Comparison of ENCODE assay signal across 12 cellular contexts in genomic region chr17:7441202-7441705, GRCh38. TPM values are rescaled to one million over a fixed set of nuclear protein-coding genes. Genes with fewer than 3 reads are reported as not detected.
DNase-seq lines count a peak whose midpoint lies in the region; ATAC-seq, FAIRE-seq and TF ChIP-seq lines count a peak whose summit lies in the region.
"Had no signal": no experiment of that assay in that cellular context is flagged by ENCODE, and none has a peak within 500 bp of the region (broad histone marks: within the 10 kb centered on the region; RNA-seq: fewer than 3 reads in every experiment).

No MANE protein-coding gene starts in this region.

- H3K9me3 ChIP-seq in HUES64 (ENCODE audit: insufficient read depth, low read depth, low read length) = no peaks in the 10 kb centered on the region
- no peaks in the 10 kb centered on the region for H3K9me3 ChIP-seq in astrocyte (ENCODE audit: insufficient read depth, low read depth, low read length)
- H3K9me3 ChIP-seq in parathyroid adenoma (ENCODE audit: control insufficient read depth, low read length) = no peaks in the 10 kb centered on the region
- H3K9me3 ChIP-seq: tibial nerve had no signal

- H3K27ac ChIP-seq in HUES64 (ENCODE audit: low read depth, low read length) = peak overlapping the region; percentile 96
- H3K27ac ChIP-seq in astrocyte (ENCODE audit: low read depth, low read length) = no peak overlapping the region
- H3K27ac ChIP-seq in parathyroid adenoma = peak overlapping the region; percentile 13
- H3K27ac ChIP-seq: HL-60 had no signal

- peak overlapping the region; percentile 82 for H3K4me2 ChIP-seq in astrocyte (ENCODE audit: low read length)
- H3K4me2 ChIP-seq in parathyroid adenoma (ENCODE audit: low read length) = peak overlapping the region; percentile 99

- peak overlapping the region; percentile 95 for H3K4me3 ChIP-seq in HUES64 (ENCODE audit: low read length)
- H3K4me3 ChIP-seq in astrocyte (ENCODE audit: insufficient read depth, low read depth, low read length) = no peak overlapping the region
- peak overlapping the region; percentile 76 for H3K4me3 ChIP-seq in parathyroid adenoma (ENCODE audit: low read depth, low read length)

- no peak for DNase-seq in astrocyte (ENCODE audit: low read depth)
- no peak for DNase-seq in NCI-H1436 (lab: John Stamatoyannopoulos, UW)
- no peak for DNase-seq in NCI-H510A (lab: John Stamatoyannopoulos, UW)

- H4K20me1 ChIP-seq in astrocyte (ENCODE audit: insufficient read depth, low read length) = peaks cover 13% of the 10 kb centered on the region

- H3K4me3 Mint-ChIP-seq in astrocyte (ENCODE audit: unreplicated experiment) = peak overlapping the region; percentile 89

- H2AFZ ChIP-seq in astrocyte (ENCODE audit: low read depth, low read length) = no peak overlapping the region
- H2AFZ ChIP-seq in parathyroid adenoma = peak overlapping the region; percentile 88

- FAIRE-seq in astrocyte (lab: Jason Lieb, UNC) = no peak

- no peaks in the 10 kb centered on the region for H3K36me3 ChIP-seq in HUES64 (ENCODE audit: insufficient read depth, low read length)
- H3K36me3 ChIP-seq in astrocyte (ENCODE audit: insufficient read depth, low read length) = no peaks in the 10 kb centered on the region
- H3K36me3 ChIP-seq in parathyroid adenoma (ENCODE audit: control insufficient read depth, insufficient read depth, low read length) = no peaks in the 10 kb centered on the region
- H3K36me3 ChIP-seq: tibial nerve had no signal

- H3K9ac ChIP-seq in HUES64 (ENCODE audit: low read depth, low read length) (peak overlapping the region; percentile 87), astrocyte (ENCODE audit: low read length) (no peak overlapping the region), parathyroid adenoma (no peak overlapping the region)

- H3K4me1 ChIP-seq in HUES64 (ENCODE audit: insufficient read depth, low read length) (peaks cover 23% of the 10 kb centered on the region), astrocyte (ENCODE audit: insufficient read depth, low read length) (peaks cover 34% of the 10 kb centered on the region), parathyroid adenoma (peaks cover 12% of the 10 kb centered on the region)

- peaks cover 21% of the 10 kb centered on the region for H3K4me1 Mint-ChIP-seq in astrocyte (ENCODE audit: low read depth, unreplicated experiment)

- 46% methylated on average over 7 of the region's 8 CpGs for WGBS in HUES64

- H3K9me3 Mint-ChIP-seq in astrocyte (ENCODE audit: unreplicated experiment) = no peaks in the 10 kb centered on the region
- H3K9me3 Mint-ChIP-seq: activated CD4-positive, alpha-beta memory T cell treated with anti-CD3 and anti-CD28 coated beads for 36 hours had no signal

- no peak for TF ChIP-seq CTCF in astrocyte (IDR thresholded peaks at IDR 0.05; ENCODE audit: insufficient read depth, low read depth, low read length)
- no peak for TF ChIP-seq CTCF in parathyroid adenoma (IDR thresholded peaks at IDR 0.05)

- H3K27ac Mint-ChIP-seq in astrocyte (ENCODE audit: unreplicated experiment) = peak overlapping the region; percentile 78
- H3K27ac Mint-ChIP-seq: activated CD4-positive, alpha-beta memory T cell treated with anti-CD3 and anti-CD28 coated beads for 36 hours had no signal

- H3K27me3 ChIP-seq in HUES64 (ENCODE audit: insufficient read depth, low read length) (peaks cover 36% of the 10 kb centered on the region), astrocyte (ENCODE audit: insufficient read depth, low read length) (peaks cover 36% of the 10 kb centered on the region), parathyroid adenoma (ENCODE audit: control insufficient read depth, insufficient read depth, low read length) (no peaks in the 10 kb centered on the region)

- ATAC-seq in HG02884 (IDR thresholded peaks at IDR 0.05; ENCODE audit: unreplicated experiment) = no peak
- ATAC-seq: sciatic nerve had no signal

- H3K36me3 Mint-ChIP-seq in astrocyte (ENCODE audit: low read depth, unreplicated experiment) = peaks cover 17% of the 10 kb centered on the region

- H3K79me2 ChIP-seq in astrocyte (ENCODE audit: insufficient read depth, low read length) = no peaks in the 10 kb centered on the region
- H3K79me2 ChIP-seq in parathyroid adenoma = no peaks in the 10 kb centered on the region

- peaks cover 2% of the 10 kb centered on the region for H3K27me3 Mint-ChIP-seq in astrocyte (ENCODE audit: low read depth, unreplicated experiment)

RNA-seq across cellular contexts. Expression of gene FGF11, which starts 1.9 kb away (rescaled TPM):
- polyA plus RNA-seq in HUES64 (2013, experiment 1 of 2) = 8.2 TPM
- polyA plus RNA-seq in HUES64 (2013, experiment 2 of 2) = 11.3 TPM
- 22.4 and 30.7 TPM in 2 replicates for total RNA-seq in astrocyte

RNA-seq across cellular contexts. Expression of gene CHRNB1, which starts 3.6 kb away (rescaled TPM):
- polyA plus RNA-seq in HUES64 (2013, experiment 1 of 2) = 6.6 TPM
- 9.4 TPM for polyA plus RNA-seq in HUES64 (2013, experiment 2 of 2)
- total RNA-seq in astrocyte = 9.7 and 11.7 TPM in 2 replicates

RNA-seq across cellular contexts. Expression of gene TMEM102, which starts 6.0 kb away (rescaled TPM):
- 3.1 TPM for polyA plus RNA-seq in HUES64 (2013, experiment 1 of 2)
- polyA plus RNA-seq in HUES64 (2013, experiment 2 of 2) = 4.5 TPM
- total RNA-seq in astrocyte = 10.7 and 11.8 TPM in 2 replicates

RNA-seq across cellular contexts. Expression of gene SPEM3, which starts 12.6 kb away (rescaled TPM):
- not detected for polyA plus RNA-seq in HUES64 (2013, experiment 1 of 2)
- polyA plus RNA-seq in HUES64 (2013, experiment 2 of 2) = not detected
- total RNA-seq in astrocyte = 0.07 TPM in 1 of 2 replicates, not detected in the other
- total RNA-seq: activated CD4-positive, alpha-beta memory T cell treated with anti-CD3 and anti-CD28 coated beads for 36 hours; lung microvascular endothelial cell; sciatic nerve; tibial nerve had no signal
- polyA plus RNA-seq: adipose tissue had no signal

RNA-seq across cellular contexts. Expression of gene SPEM2, which starts 15.8 kb away (rescaled TPM):
- not detected for polyA plus RNA-seq in HUES64 (2013, experiment 1 of 2)
- polyA plus RNA-seq in HUES64 (2013, experiment 2 of 2) = not detected
- total RNA-seq in astrocyte = 0.14 and 0.17 TPM in 2 replicates
- total RNA-seq: activated CD4-positive, alpha-beta memory T cell treated with anti-CD3 and anti-CD28 coated beads for 36 hours; lung microvascular endothelial cell; sciatic nerve; tibial nerve had no signal
- polyA plus RNA-seq: adipose tissue had no signal
